27 cellular contexts compared by ENCODE assay signal in the genomic region with DNA sequence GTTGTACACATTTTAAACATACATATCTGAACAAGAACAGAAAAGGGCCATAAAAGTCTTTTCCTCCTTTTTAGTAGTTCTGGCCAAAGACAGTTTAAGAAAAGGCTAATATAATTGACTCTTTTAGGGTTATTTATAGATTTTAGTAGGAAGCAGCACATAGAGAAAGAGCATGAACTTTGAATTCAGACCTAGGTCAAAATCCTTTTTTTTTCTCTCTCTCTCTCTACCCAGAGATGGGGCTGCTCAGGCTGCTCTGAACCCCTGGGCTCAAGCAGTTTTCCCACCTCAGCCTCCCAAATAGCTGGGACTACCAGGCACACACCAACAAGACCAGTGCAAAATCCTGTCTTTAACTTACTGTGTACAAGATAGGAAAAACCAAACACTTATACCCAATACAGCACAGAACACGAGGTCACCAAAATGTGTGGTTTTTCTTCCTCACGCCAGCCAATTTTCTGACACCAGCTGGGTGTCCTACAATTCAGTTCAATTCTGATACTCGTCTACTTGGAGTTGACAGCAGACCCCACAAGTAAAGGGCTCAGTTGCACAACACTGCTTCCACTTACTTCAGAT. TPM values are rescaled to one million over a fixed set of nuclear protein-coding genes. Genes with fewer than 3 reads are reported as not detected.
"Had no signal": no experiment of that assay in that cellular context is flagged by ENCODE, and none has a peak within 500 bp of the region (broad histone marks: within the 10 kb centered on the region; RNA-seq: fewer than 3 reads in every experiment).

No MANE protein-coding gene starts in this region.

- H3K9me3 Mint-ChIP-seq: endodermal cell; memory B cell; naive B cell; nephron; stimulated activated memory B cell treated with anti-CD40 and anti-IgM and Interleukin-4, amounts not matched to agents 10 μg/mL and 1 μg/mL and 100 μg/mL, for 72 hours; stimulated activated naive CD8-positive, alpha-beta T cell treated with anti-CD3 and anti-CD28 coated beads, Interleukin-15, Interleukin-2, amounts not matched to agents 100 ng/mL and 50 ng/mL, for 24 hours had no signal

- H3K9me3 ChIP-seq: gastroesophageal sphincter, heart left ventricle, mucosa of descending colon, prostate gland, right atrium auricular region, sigmoid colon, thoracic aorta, tibial nerve, upper lobe of left lung had no signal

- H3K27ac ChIP-seq: epithelial cell of prostate, foreskin keratinocyte, gastroesophageal sphincter, heart left ventricle, hepatocyte, prostate gland, right atrium auricular region, sigmoid colon, thoracic aorta, tibial nerve, upper lobe of left lung had no signal

- DNase-seq: dorsolateral prefrontal cortex; effector CD8-positive, alpha-beta T cell; endodermal cell; foreskin keratinocyte; heart left ventricle; left colon; left ventricle myocardium superior; mucosa of descending colon; naive B cell; nucleus accumbens; sigmoid colon; stimulated activated CD4-positive, alpha-beta T cell treated with anti-CD3 and anti-CD28 coated beads, Interleukin-2, amount 100 ng/mL, for 24 hours; stimulated activated CD4-positive, alpha-beta T cell treated with anti-CD3 and anti-CD28 coated beads, Interleukin-4, amount 100 ng/mL, for 24 hours; upper lobe of left lung had no signal

- H3K36me3 ChIP-seq: prostate gland had no signal

- ATAC-seq: esophagus mucosa; foreskin keratinocyte; gastroesophageal sphincter; left ventricle myocardium superior; stimulated activated memory B cell treated with anti-CD40 and anti-IgM and Interleukin-4, amounts not matched to agents 10 μg/mL and 1 μg/mL and 100 μg/mL, for 72 hours had no signal

- H3K4me3 Mint-ChIP-seq: endodermal cell; memory B cell; nephron; stimulated activated memory B cell treated with anti-CD40 and anti-IgM and Interleukin-4, amounts not matched to agents 10 μg/mL and 1 μg/mL and 100 μg/mL, for 72 hours; stimulated activated naive CD8-positive, alpha-beta T cell treated with anti-CD3 and anti-CD28 coated beads, Interleukin-15, Interleukin-2, amounts not matched to agents 100 ng/mL and 50 ng/mL, for 24 hours had no signal

- H3K27me3 Mint-ChIP-seq: memory B cell; naive B cell; stimulated activated memory B cell treated with anti-CD40 and anti-IgM and Interleukin-4, amounts not matched to agents 10 μg/mL and 1 μg/mL and 100 μg/mL, for 72 hours; stimulated activated naive CD8-positive, alpha-beta T cell treated with anti-CD3 and anti-CD28 coated beads, Interleukin-15, Interleukin-2, amounts not matched to agents 100 ng/mL and 50 ng/mL, for 24 hours had no signal

- H3K27me3 ChIP-seq: dorsolateral prefrontal cortex, foreskin keratinocyte, gastroesophageal sphincter, heart left ventricle, hepatocyte, right atrium auricular region, sigmoid colon, tibial nerve, upper lobe of left lung had no signal

- H3K4me3 ChIP-seq: dorsolateral prefrontal cortex, gastroesophageal sphincter, heart left ventricle, hepatocyte, lung, mucosa of descending colon, prostate gland, right atrium auricular region, sigmoid colon, thoracic aorta, tibial nerve, upper lobe of left lung had no signal

- H3K4me1 Mint-ChIP-seq: endodermal cell; memory B cell; nephron; stimulated activated memory B cell treated with anti-CD40 and anti-IgM and Interleukin-4, amounts not matched to agents 10 μg/mL and 1 μg/mL and 100 μg/mL, for 72 hours had no signal

- H3K27ac Mint-ChIP-seq: endodermal cell; memory B cell; nephron; stimulated activated memory B cell treated with anti-CD40 and anti-IgM and Interleukin-4, amounts not matched to agents 10 μg/mL and 1 μg/mL and 100 μg/mL, for 72 hours; stimulated activated naive CD8-positive, alpha-beta T cell treated with anti-CD3 and anti-CD28 coated beads, Interleukin-15, Interleukin-2, amounts not matched to agents 100 ng/mL and 50 ng/mL, for 24 hours had no signal

- H3K4me1 ChIP-seq: foreskin keratinocyte, gastroesophageal sphincter, heart left ventricle, prostate gland, right atrium auricular region, sigmoid colon, tibial nerve, upper lobe of left lung had no signal

RNA-seq across cellular contexts. Expression of a gene that starts 40.8 kb away (rescaled TPM):
- polyA plus RNA-seq: hepatocyte had no signal
